ENCODE assay signal across 34 cellular contexts in the genomic region with DNA sequence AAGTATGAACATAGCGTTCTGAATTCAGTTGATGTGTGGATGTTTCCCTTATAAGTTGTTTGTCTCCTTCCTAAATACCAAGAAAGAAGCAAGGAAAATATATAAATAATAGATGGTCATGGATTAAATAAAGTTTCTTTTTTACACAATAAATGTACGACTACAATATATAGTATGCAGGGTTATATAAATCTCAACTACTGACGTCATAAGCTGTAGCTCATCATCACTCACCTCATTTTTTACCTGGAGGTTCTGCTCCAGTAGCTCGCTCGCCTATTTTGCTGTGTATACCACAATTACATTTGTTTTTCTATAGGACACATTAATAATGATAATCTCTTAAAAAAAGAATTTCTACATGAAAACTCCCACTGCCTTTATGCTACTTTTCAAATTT.
"Had no signal": no experiment of that assay in that cellular context is flagged by ENCODE, and none has a peak within 500 bp of the region (broad histone marks: within the 10 kb centered on the region; RNA-seq: fewer than 3 reads in every experiment).

No MANE protein-coding gene starts in this region.

- H3K36me3 ChIP-seq: MG63 had no signal

- H3K4me3 ChIP-seq: MG63 had no signal

- DNase-seq: Karpas-422, Kasumi-1, MG63, MM.1S, MV-4-11, NCI-H1048, NCI-H1092, NCI-H1092 treated with DMSO at 0.1 percent for 48 hours, NCI-H1105, NCI-H1105 treated with DMSO at 0.1 percent for 48 hours, NCI-H1417, NCI-H1417 treated with DMSO at 0.1 percent for 48 hours, NCI-H1436, NCI-H1436 treated with DMSO at 0.1 percent for 48 hours, NCI-H146, NCI-H1694, NCI-H1694 treated with DMSO at 0.1 percent for 48 hours, NCI-H187, NCI-H187 treated with DMSO at 0.1 percent for 48 hours, NCI-H1930, NCI-H2029, NCI-H2029 treated with DMSO at 0.1 percent for 48 hours, NCI-H2081, NCI-H2081 treated with DMSO at 0.1 percent for 48 hours, NCI-H2107, NCI-H2171, NCI-H2171 treated with DMSO at 0.1 percent for 48 hours, NCI-H2227 treated with DMSO at 0.1 percent for 48 hours, NCI-H226, NCI-H345, NCI-H446, NCI-H446 treated with DMSO at 0.1 percent for 48 hours, NCI-H510A, NCI-H510A treated with DMSO at 0.1 percent for 48 hours had no signal

- H3K9me3 ChIP-seq: MG63 had no signal

- H3K27me3 ChIP-seq: MG63 had no signal
